In the genomic region with DNA sequence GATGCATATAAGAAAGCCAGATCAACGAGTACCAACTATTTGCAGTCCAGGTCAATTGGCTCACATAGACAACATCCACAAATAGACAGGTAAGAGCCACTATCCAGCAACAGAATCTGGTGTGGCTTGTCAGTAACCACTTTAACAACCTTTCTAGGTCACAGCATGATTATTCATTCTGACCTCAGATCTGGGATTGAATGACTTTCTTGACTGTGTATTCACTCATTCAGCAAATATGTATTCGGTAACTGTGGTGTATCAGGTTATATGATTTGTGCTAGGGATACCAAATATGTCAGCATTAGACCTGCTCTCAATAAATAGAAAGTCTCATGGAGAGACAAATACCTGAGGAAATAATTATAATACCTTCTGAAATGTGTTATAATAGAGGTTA, we compare ENCODE assay signal across 22 cellular contexts.
"Had no signal": no experiment of that assay in that cellular context is flagged by ENCODE, and none has a peak within 500 bp of the region (broad histone marks: within the 10 kb centered on the region; RNA-seq: fewer than 3 reads in every experiment).

No MANE protein-coding gene starts in this region.

- H3K9me3 ChIP-seq: gastrocnemius medialis, heart right ventricle, psoas muscle, right lobe of liver had no signal

- H3K4me2 ChIP-seq: smooth muscle cell had no signal

- H3K36me3 Mint-ChIP-seq: activated naive CD8-positive, alpha-beta T cell treated with anti-CD3 and anti-CD28 coated beads, Interleukin-2, amount 10 ng/mL, durations not matched to agents 7 days and 5 days; type B pancreatic cell had no signal

- H3K4me1 Mint-ChIP-seq: activated naive CD8-positive, alpha-beta T cell treated with anti-CD3 and anti-CD28 coated beads, Interleukin-2, amount 10 ng/mL, durations not matched to agents 7 days and 5 days; neural crest cell had no signal

- H3K4me3 Mint-ChIP-seq: activated naive CD8-positive, alpha-beta T cell treated with anti-CD3 and anti-CD28 coated beads, Interleukin-2, amount 10 ng/mL, durations not matched to agents 7 days and 5 days; activated T-helper 1 cell treated with anti-CD3 and anti-CD28 coated beads, Interleukin-12 subunit alpha, Interleukin-12 subunit beta, Interleukin-2, Interleukin-4 antibody, amounts not matched to agents 30 ng/mL and 10 ng/mL and 1 ng/mL, durations not matched to agents 14 hours and 24 hours and 36 hours; effector memory CD8-positive, alpha-beta T cell; neural crest cell; type B pancreatic cell had no signal

- H3K27me3 ChIP-seq: gastrocnemius medialis, heart right ventricle, right lobe of liver had no signal

- DNase-seq: activated CD4-positive, alpha-beta T cell treated with anti-CD3 and anti-CD28 coated beads, Interleukin-2, amount 50 U/mL, for 1 hour; activated CD8-positive, alpha-beta memory T cell treated with anti-CD3 and anti-CD28 coated beads for 24 hours; activated naive CD4-positive, alpha-beta T cell; activated naive CD8-positive, alpha-beta T cell treated with anti-CD3 and anti-CD28 coated beads, Interleukin-2, amount 10 ng/mL, durations not matched to agents 7 days and 5 days; anterior cingulate cortex; dermis blood vessel endothelial cell; effector memory CD8-positive, alpha-beta T cell; gastrocnemius medialis; heart right ventricle; midbrain; psoas muscle; right lobe of liver; stimulated activated CD4-positive, alpha-beta T cell treated with anti-CD3 and anti-CD28 coated beads, Interleukin-4, amount 100 ng/mL, for 4 hours; stimulated activated CD8-positive, alpha-beta memory T cell treated with anti-CD3 and anti-CD28 coated beads, Interleukin-4, amount 100 ng/mL, for 48 hours; stimulated activated naive CD8-positive, alpha-beta T cell treated with anti-CD3 and anti-CD28 coated beads, Interleukin-15, Interleukin-2, amounts not matched to agents 100 U/mL and 50 U/mL, for 24 hours had no signal

- H3K27me3 Mint-ChIP-seq: activated naive CD8-positive, alpha-beta T cell treated with anti-CD3 and anti-CD28 coated beads, Interleukin-2, amount 10 ng/mL, durations not matched to agents 7 days and 5 days; effector memory CD8-positive, alpha-beta T cell; type B pancreatic cell had no signal

- H3K27ac ChIP-seq: epithelial cell of prostate, gastrocnemius medialis, heart right ventricle, psoas muscle, right lobe of liver had no signal

- FAIRE-seq: islet of Langerhans had no signal

- H3K4me1 ChIP-seq: gastrocnemius medialis, heart right ventricle, psoas muscle, right lobe of liver had no signal

- H3K9me3 Mint-ChIP-seq: activated T-helper 1 cell treated with anti-CD3 and anti-CD28 coated beads, Interleukin-12 subunit alpha, Interleukin-12 subunit beta, Interleukin-2, Interleukin-4 antibody, amounts not matched to agents 30 ng/mL and 10 ng/mL and 1 ng/mL, durations not matched to agents 14 hours and 24 hours and 36 hours; neural crest cell; type B pancreatic cell had no signal

- H3K36me3 ChIP-seq: gastrocnemius medialis, heart right ventricle, right lobe of liver had no signal

- H3K4me3 ChIP-seq: gastrocnemius medialis, heart right ventricle, lung, psoas muscle, right lobe of liver, smooth muscle cell had no signal

- H3K27ac Mint-ChIP-seq: activated naive CD8-positive, alpha-beta T cell treated with anti-CD3 and anti-CD28 coated beads, Interleukin-2, amount 10 ng/mL, durations not matched to agents 7 days and 5 days; activated T-helper 1 cell treated with anti-CD3 and anti-CD28 coated beads, Interleukin-12 subunit alpha, Interleukin-12 subunit beta, Interleukin-2, Interleukin-4 antibody, amounts not matched to agents 30 ng/mL and 10 ng/mL and 1 ng/mL, durations not matched to agents 14 hours and 24 hours and 36 hours; effector memory CD8-positive, alpha-beta T cell; type B pancreatic cell had no signal
